15 cellular contexts compared by ENCODE assay signal in the genomic region with DNA sequence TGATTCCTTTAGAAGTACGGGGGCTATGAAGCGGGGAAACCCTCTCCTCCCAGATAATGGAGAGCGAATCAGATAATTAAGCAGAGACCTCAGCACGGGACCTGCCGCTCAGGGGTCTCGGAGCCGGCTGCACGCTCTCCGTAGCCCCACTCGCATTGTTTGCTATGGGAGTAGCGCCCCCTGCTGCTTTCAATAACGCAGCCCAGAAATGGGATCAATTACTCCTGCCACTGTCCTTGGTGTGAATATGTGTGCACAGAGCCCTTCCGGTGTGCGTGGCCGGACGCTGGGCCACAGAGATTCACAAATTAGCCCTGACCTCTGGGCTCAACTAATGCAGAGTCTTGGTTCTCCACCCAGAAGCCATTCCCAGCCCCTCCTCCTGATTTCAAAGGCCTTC.
A peak's percentile ranks its signal among the peaks of the same experiment; 100 is the strongest.
DNase-seq lines count a peak whose midpoint lies in the region; ATAC-seq lines count a peak whose summit lies in the region.
"Had no signal": no experiment of that assay in that cellular context is flagged by ENCODE, and none has a peak within 500 bp of the region (broad histone marks: within the 10 kb centered on the region; RNA-seq: fewer than 3 reads in every experiment).

No MANE protein-coding gene starts in this region.

- no peaks in the 10 kb centered on the region for H3K4me1 ChIP-seq in neuronal stem cell (ENCODE audit: control insufficient read depth in 2 of 2, insufficient read depth in 1 of 2, low read depth in 1 of 2, low read length in 2 of 2)
- H3K4me1 ChIP-seq: gastrocnemius medialis, Peyer's patch had no signal

- no peak overlapping the region for H3K18ac ChIP-seq in neuronal stem cell (ENCODE audit: low read length)

- H3K14ac ChIP-seq in neuronal stem cell (ENCODE audit: low read length): no peak overlapping the region

- H2AFZ ChIP-seq in neuronal stem cell (ENCODE audit: low read length): no peak overlapping the region
- H2AFZ ChIP-seq: GM23248 had no signal

- no CpG with 5 or more reads among the region's 16 CpGs for WGBS in neuronal stem cell (ENCODE audit: extremely low coverage in 2 of 2, insufficient read length in 2 of 2, insufficient replicate concordance in 1 of 2), 2 donors

- no peak overlapping the region for H3K9ac ChIP-seq in neuronal stem cell (ENCODE audit: low read depth, low read length, poor library complexity)
- H3K9ac ChIP-seq: GM23248 had no signal

- H3K27me3 ChIP-seq in neuronal stem cell (ENCODE audit: control insufficient read depth in 3 of 3, insufficient read depth in 3 of 3, low read depth in 1 of 3, low read length in 3 of 3): peaks cover 0 to 3% (median 0%) of the 10 kb centered on the region in 3 experiments
- H3K27me3 ChIP-seq: gastrocnemius medialis, Peyer's patch had no signal

- DNase-seq in DMS 273 (lab: John Stamatoyannopoulos, UW; ENCODE audit: unreplicated experiment) (peak; percentile 0), DMS 273 treated with DMSO at 0.1 percent for 48 hours (lab: John Stamatoyannopoulos, UW) (no peak), NCI-H1092 (lab: John Stamatoyannopoulos, UW) (peak; percentile 67), cerebellar cortex (ENCODE audit: low spot score) (peak; percentile 1), neuronal stem cell (ENCODE audit: low spot score) (peak; percentile 59), germinal center (ENCODE audit: low spot score) (no peak), ureter (ENCODE audit: low spot score) (no peak)
- DNase-seq: gastrocnemius medialis; GF-D8; GM23248; MM.1S; Peyer's patch; stimulated activated naive CD4-positive, alpha-beta T cell had no signal

- no peaks in the 10 kb centered on the region for H3K36me3 ChIP-seq in neuronal stem cell (replicated peaks in 1 of 2; ENCODE audit: control insufficient read depth in 2 of 2, insufficient read depth in 2 of 2, low read length in 2 of 2)
- H3K36me3 ChIP-seq: gastrocnemius medialis, Peyer's patch had no signal

- no peak overlapping the region for H4K91ac ChIP-seq in neuronal stem cell (ENCODE audit: low read depth, low read length, poor library complexity)

- H2BK5ac ChIP-seq in neuronal stem cell (ENCODE audit: low read length): no peak overlapping the region

- H3K23ac ChIP-seq in neuronal stem cell (ENCODE audit: low read depth, low read length, poor library complexity): no peak overlapping the region

- no peak overlapping the region for H3K4me3 ChIP-seq in neuronal stem cell (ENCODE audit: low read length in 2 of 2)
- H3K4me3 ChIP-seq: gastrocnemius medialis, GM23248, Peyer's patch had no signal

- no peak overlapping the region for H3K4ac ChIP-seq in neuronal stem cell (ENCODE audit: low read length)

- ATAC-seq in HG03432 (IDR thresholded peaks at IDR 0.05; ENCODE audit: unreplicated experiment): no peak
- ATAC-seq: gastrocnemius medialis had no signal

- no peak overlapping the region for H3K4me2 ChIP-seq in neuronal stem cell (ENCODE audit: insufficient read depth, low read length, poor library complexity, severe bottlenecking)

- no peak overlapping the region for H4K8ac ChIP-seq in neuronal stem cell (ENCODE audit: low read depth, low read length)

- H3K27ac ChIP-seq in neuronal stem cell (replicated peaks; ENCODE audit: low read length): no peak overlapping the region
- H3K27ac ChIP-seq: gastrocnemius medialis, GM23248, Peyer's patch, VCaP had no signal

- H2BK120ac ChIP-seq in neuronal stem cell (ENCODE audit: low read depth, low read length): no peak overlapping the region

- H2AK5ac ChIP-seq in neuronal stem cell (ENCODE audit: low read depth, low read length): no peak overlapping the region

- no peak overlapping the region for H2BK15ac ChIP-seq in neuronal stem cell (ENCODE audit: low read length)

- H3K79me1 ChIP-seq in neuronal stem cell (ENCODE audit: low read depth, low read length): no peaks in the 10 kb centered on the region

- H3K9me3 ChIP-seq in neuronal stem cell (replicated peaks in 1 of 2; ENCODE audit: control insufficient read depth in 2 of 2, insufficient read depth in 1 of 2, low read depth in 1 of 2, low read length in 2 of 2): peaks cover 0 to 3% of the 10 kb centered on the region in 2 donors
- H3K9me3 ChIP-seq: gastrocnemius medialis, Peyer's patch had no signal

- H2BK12ac ChIP-seq in neuronal stem cell (ENCODE audit: low read length): no peak overlapping the region

Comparison
In these comparisons a context has a peak if more than half of its experiments do, and no peak if none do; other contexts are left out.
1. DNase-seq: peak in DMS 273 (single experiment), NCI-H1092 (single experiment), cerebellar cortex (single experiment) and neuronal stem cell (single experiment); none in DMS 273 treated with DMSO at 0.1 percent for 48 hours (single experiment), germinal center (single experiment) and ureter (single experiment).